ENCODE assay signal across 38 cellular contexts in genomic region chr1:203210350-203210749, GRCh38. TPM values are rescaled to one million over a fixed set of nuclear protein-coding genes. Genes with fewer than 3 reads are reported as not detected.
"Had no signal": no experiment of that assay in that cellular context is flagged by ENCODE, and none has a peak within 500 bp of the region (broad histone marks: within the 10 kb centered on the region; RNA-seq: fewer than 3 reads in every experiment).

No MANE protein-coding gene starts in this region.

- H3K36me3 ChIP-seq: MG63 had no signal

- H3K9me3 ChIP-seq: MG63 had no signal

- H3K4me3 ChIP-seq: MG63 had no signal

- H3K27me3 ChIP-seq: MG63 had no signal

- DNase-seq: MG63, MM.1S, MV-4-11, NCI-H1048, NCI-H1092, NCI-H1092 treated with DMSO at 0.1 percent for 48 hours, NCI-H1105, NCI-H1105 treated with DMSO at 0.1 percent for 48 hours, NCI-H1417 treated with DMSO at 0.1 percent for 48 hours, NCI-H1436, NCI-H1436 treated with DMSO at 0.1 percent for 48 hours, NCI-H146, NCI-H1694, NCI-H1694 treated with DMSO at 0.1 percent for 48 hours, NCI-H187, NCI-H187 treated with DMSO at 0.1 percent for 48 hours, NCI-H1930, NCI-H2029, NCI-H2029 treated with DMSO at 0.1 percent for 48 hours, NCI-H2081, NCI-H2081 treated with DMSO at 0.1 percent for 48 hours, NCI-H2107, NCI-H2171, NCI-H2171 treated with DMSO at 0.1 percent for 48 hours, NCI-H2227 treated with DMSO at 0.1 percent for 48 hours, NCI-H226, NCI-H345, NCI-H446, NCI-H446 treated with DMSO at 0.1 percent for 48 hours, NCI-H510A, NCI-H510A treated with DMSO at 0.1 percent for 48 hours, NCI-H524, NCI-H524 treated with DMSO at 0.1 percent for 48 hours, NCI-H526, NCI-H526 treated with DMSO at 0.1 percent for 48 hours had no signal

RNA-seq across cellular contexts. Expression of gene CHIT1, which starts 19.1 kb away (rescaled TPM):
- total RNA-seq: M059J, MCF 10A, NCI-H460 had no signal

RNA-seq across cellular contexts. Expression of gene CHI3L1, which starts 23.8 kb away (rescaled TPM):
- total RNA-seq: M059J, NCI-H460 had no signal

RNA-seq across cellular contexts. Expression of gene MYBPH, which starts 34.7 kb away (rescaled TPM):
- total RNA-seq: M059J, MCF 10A, NCI-H460 had no signal
